ENCODE assay signal across 8 cellular contexts in the genomic region with DNA sequence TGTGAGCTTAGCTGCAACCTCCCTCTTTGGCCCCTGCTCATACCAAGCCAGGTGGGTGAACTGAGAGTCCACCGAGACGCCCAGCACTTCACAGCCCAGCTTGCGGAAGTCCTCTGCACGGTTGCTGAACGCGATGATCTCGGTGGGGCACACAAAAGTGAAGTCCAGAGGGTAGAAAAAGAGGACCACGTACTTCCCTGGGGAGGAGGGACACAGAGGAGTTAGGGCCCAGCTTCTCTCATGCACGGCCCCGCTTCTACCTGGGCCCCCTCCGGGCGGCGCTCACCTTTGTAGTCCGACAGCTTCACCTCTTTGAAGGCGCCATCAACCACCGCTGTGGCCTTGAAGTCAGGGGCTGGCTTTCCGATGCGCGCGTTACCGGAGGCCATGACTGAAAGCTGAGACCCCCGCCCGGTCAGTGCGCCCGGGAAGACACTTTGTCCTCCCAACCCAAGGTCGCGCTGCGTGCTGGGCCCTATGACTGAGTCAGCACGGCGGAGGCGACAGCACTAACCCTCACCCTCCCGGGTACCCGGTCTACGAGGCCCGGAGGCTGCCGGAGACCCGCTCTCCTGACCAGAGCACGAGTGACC.
DNase-seq lines count a peak whose midpoint lies in the region; ATAC-seq and TF ChIP-seq lines count a peak whose summit lies in the region.

No MANE protein-coding gene starts in this region.

- POLR2A ChIA-PET in AG04449 (lab: Yijun Ruan, JAX), result interaction anchor here (1.0 kb wide), 2 partner anchors 10 to 22 kb away, joined by 3 to 4 read pairs; partner anchors contain the start of gene JUNB

- peaks cover 28% of the 10 kb centered on the region for H3K4me1 ChIP-seq in adipocyte (ENCODE audit: control insufficient read depth, insufficient read depth, low read length)
- peaks cover 12% of the 10 kb centered on the region for H3K4me1 ChIP-seq in iPS-15b (ENCODE audit: control insufficient read depth, insufficient read depth, low read length)

- DNase-seq in AG04449 (ENCODE audit: low read depth, low spot score), result no peak
- DNase-seq in HL-60 (ENCODE audit: low read depth in 1 of 2, low spot score in 1 of 2), result no peak
- DNase-seq in adipocyte (ENCODE audit: low read depth), result peak; percentile 51
- DNase-seq in stimulated activated effector memory CD8-positive, alpha-beta T cell treated with anti-CD3 and anti-CD28 coated beads, Interleukin-12 subunit alpha, Interleukin-12 subunit beta, amount 100 ng/mL, for 72 hours (ENCODE audit: low spot score in 2 of 2), result no peak
- no peak for DNase-seq in D341Med (ENCODE audit: low spot score)

- H3K9ac ChIP-seq in adipocyte (ENCODE audit: low read length) (peak overlapping the region; percentile 94), iPS-15b (ENCODE audit: low read depth, low read length) (peak overlapping the region; percentile 87)

- peak; percentile 57 for ATAC-seq in stimulated activated effector memory CD8-positive, alpha-beta T cell treated with anti-CD3 and anti-CD28 coated beads, Interleukin-12 subunit alpha, Interleukin-12 subunit beta, amount 100 ng/mL, for 72 hours
- ATAC-seq in HG02981 (IDR thresholded peaks at IDR 0.05; ENCODE audit: unreplicated experiment) (no peak), GM18520 (IDR thresholded peaks at IDR 0.05; ENCODE audit: unreplicated experiment) (no peak)

- H3K36me3 Mint-ChIP-seq in stimulated activated effector memory CD8-positive, alpha-beta T cell treated with anti-CD3 and anti-CD28 coated beads, Interleukin-12 subunit alpha, Interleukin-12 subunit beta, amount 100 ng/mL, for 72 hours, result peaks cover 53% of the 10 kb centered on the region

- H3K4me3 ChIP-seq in AG04449 (ENCODE audit: low read depth, low read length), result peak overlapping the region; percentile 91
- peak overlapping the region; percentile 43 for H3K4me3 ChIP-seq in HL-60 (replicated peaks; ENCODE audit: insufficient read depth, low read length)
- H3K4me3 ChIP-seq in adipocyte (ENCODE audit: low read length), result peak overlapping the region; percentile 89
- H3K4me3 ChIP-seq in iPS-15b (ENCODE audit: low read depth, low read length), result peak overlapping the region; percentile 96

- TF ChIP-seq CTCF in AG04449 (IDR thresholded peaks at IDR 0.05; ENCODE audit: insufficient read depth, low read length, missing control alignments) (no peak), HL-60 (IDR thresholded peaks at IDR 0.05; ENCODE audit: insufficient read depth, low read length) (no peak)

- H3K27ac Mint-ChIP-seq in stimulated activated effector memory CD8-positive, alpha-beta T cell treated with anti-CD3 and anti-CD28 coated beads, Interleukin-12 subunit alpha, Interleukin-12 subunit beta, amount 100 ng/mL, for 72 hours, result peak overlapping the region; percentile 88

- H3K4me1 Mint-ChIP-seq in stimulated activated effector memory CD8-positive, alpha-beta T cell treated with anti-CD3 and anti-CD28 coated beads, Interleukin-12 subunit alpha, Interleukin-12 subunit beta, amount 100 ng/mL, for 72 hours, result peaks cover 25% of the 10 kb centered on the region

- H3K4me3 Mint-ChIP-seq in stimulated activated effector memory CD8-positive, alpha-beta T cell treated with anti-CD3 and anti-CD28 coated beads, Interleukin-12 subunit alpha, Interleukin-12 subunit beta, amount 100 ng/mL, for 72 hours, result peak overlapping the region; percentile 86

- CTCF ChIA-PET in AG04449 (lab: Yijun Ruan, JAX), result interaction anchor here (0.8 to 18.0 kb wide), 3 partner anchors 12 to 35 kb away, joined by 3 to 1565 read pairs (median 5); partner anchors contain the start of genes BEST2 and HOOK2

- no peaks in the 10 kb centered on the region for H3K9me3 ChIP-seq in adipocyte (ENCODE audit: control insufficient read depth, low read length)
- H3K9me3 ChIP-seq in iPS-15b (ENCODE audit: control insufficient read depth, insufficient read depth, low read length), result no peaks in the 10 kb centered on the region

- H3K27me3 ChIP-seq in HL-60 (ENCODE audit: insufficient read depth, poor library complexity, severe bottlenecking), result peaks cover 6% of the 10 kb centered on the region
- no peaks in the 10 kb centered on the region for H3K27me3 ChIP-seq in adipocyte (replicated peaks; ENCODE audit: control insufficient read depth, insufficient read depth, low read length)
- peaks cover 8% of the 10 kb centered on the region for H3K27me3 ChIP-seq in iPS-15b (ENCODE audit: control insufficient read depth, insufficient read depth, low read length)

- no peak overlapping the region for H3K27ac ChIP-seq in HL-60 (replicated peaks)

- H3K36me3 ChIP-seq in adipocyte (ENCODE audit: control insufficient read depth, insufficient read depth, low read length, severe bottlenecking) (peaks cover 16% of the 10 kb centered on the region), iPS-15b (ENCODE audit: control insufficient read depth, insufficient read depth, low read length) (peaks cover 17% of the 10 kb centered on the region)

- H3K9me3 Mint-ChIP-seq in stimulated activated effector memory CD8-positive, alpha-beta T cell treated with anti-CD3 and anti-CD28 coated beads, Interleukin-12 subunit alpha, Interleukin-12 subunit beta, amount 100 ng/mL, for 72 hours, result no peaks in the 10 kb centered on the region

Comparison
In these comparisons a context has a peak if more than half of its experiments do, and no peak if none do; other contexts are left out.
1. H3K4me3 ChIP-seq: peak in every context shown above with its lines; median percentile 96 in iPS-15b; 91 in AG04449; 89 in adipocyte; 43 in HL-60.